Comparison of ENCODE assay signal across 8 cellular contexts in the genomic region with DNA sequence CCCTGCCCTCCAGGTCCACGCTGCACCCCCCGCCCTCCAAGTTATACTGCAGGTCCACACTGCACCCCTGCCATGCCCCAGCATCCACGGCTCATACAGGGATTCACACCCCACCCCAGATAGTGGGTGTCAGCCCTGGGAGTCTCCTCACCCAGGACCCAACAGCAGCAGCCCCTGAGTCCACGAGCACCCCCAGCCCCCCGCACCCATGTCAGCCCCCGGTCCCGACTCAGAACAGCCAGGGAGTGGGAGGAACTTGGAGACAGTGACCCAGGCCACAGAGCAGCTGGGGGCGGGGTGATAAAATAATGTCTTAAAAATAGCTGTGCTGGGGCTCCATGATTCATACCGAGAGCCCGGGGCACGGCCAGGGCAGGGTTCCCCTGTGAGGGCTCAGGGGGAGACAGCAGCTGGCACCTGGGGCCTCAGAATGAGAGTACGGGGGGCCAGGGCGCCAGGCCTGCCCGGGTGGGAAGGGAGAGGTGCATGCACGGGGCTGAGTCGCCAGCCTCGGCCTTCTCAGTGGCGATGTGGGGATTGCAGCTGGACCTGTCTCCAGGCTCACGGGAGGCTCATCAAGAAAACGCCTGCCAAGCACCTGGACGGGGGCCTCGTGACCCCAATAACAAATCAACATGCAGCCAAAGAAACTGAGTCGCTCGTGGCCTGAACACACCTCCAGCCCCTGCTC. TPM values are rescaled to one million over a fixed set of nuclear protein-coding genes. Genes with fewer than 3 reads are reported as not detected.
A peak's percentile ranks its signal among the peaks of the same experiment; 100 is the strongest.
DNase-seq lines count a peak whose midpoint lies in the region; ATAC-seq and TF ChIP-seq lines count a peak whose summit lies in the region.

No MANE protein-coding gene starts in this region.

- peak; percentile 53 for ATAC-seq in GM18861 (IDR thresholded peaks at IDR 0.05; ENCODE audit: unreplicated experiment)
- peak; percentile 44 for ATAC-seq in HG02852 (IDR thresholded peaks at IDR 0.05; ENCODE audit: unreplicated experiment)
- peak; percentile 19 for ATAC-seq in SK-N-SH treated with all-trans-retinoic acid at 6 μM for 48 hours

- DNase-seq in stimulated activated CD4-positive, alpha-beta T cell treated with anti-CD3 and anti-CD28 coated beads, Interleukin-2, amount 100 ng/mL, for 48 hours = peak; percentile 50 to 53
- no peak for DNase-seq in SW 1271 (lab: John Stamatoyannopoulos, UW)
- no peak for DNase-seq in DMS79 (lab: John Stamatoyannopoulos, UW)
- DNase-seq in cerebellum (ENCODE audit: low spot score) = no peak

- H3K27ac ChIP-seq in cingulate gyrus (ENCODE audit: low read depth, low read length) = peak overlapping the region; percentile 72

TF ChIP-seq in SK-N-SH treated with all-trans-retinoic acid at 6 μM for 48 hours, 23 proteins besides CTCF, POLR2A, EP300 and RAD21:
- TF ChIP-seq, protein P1, sequence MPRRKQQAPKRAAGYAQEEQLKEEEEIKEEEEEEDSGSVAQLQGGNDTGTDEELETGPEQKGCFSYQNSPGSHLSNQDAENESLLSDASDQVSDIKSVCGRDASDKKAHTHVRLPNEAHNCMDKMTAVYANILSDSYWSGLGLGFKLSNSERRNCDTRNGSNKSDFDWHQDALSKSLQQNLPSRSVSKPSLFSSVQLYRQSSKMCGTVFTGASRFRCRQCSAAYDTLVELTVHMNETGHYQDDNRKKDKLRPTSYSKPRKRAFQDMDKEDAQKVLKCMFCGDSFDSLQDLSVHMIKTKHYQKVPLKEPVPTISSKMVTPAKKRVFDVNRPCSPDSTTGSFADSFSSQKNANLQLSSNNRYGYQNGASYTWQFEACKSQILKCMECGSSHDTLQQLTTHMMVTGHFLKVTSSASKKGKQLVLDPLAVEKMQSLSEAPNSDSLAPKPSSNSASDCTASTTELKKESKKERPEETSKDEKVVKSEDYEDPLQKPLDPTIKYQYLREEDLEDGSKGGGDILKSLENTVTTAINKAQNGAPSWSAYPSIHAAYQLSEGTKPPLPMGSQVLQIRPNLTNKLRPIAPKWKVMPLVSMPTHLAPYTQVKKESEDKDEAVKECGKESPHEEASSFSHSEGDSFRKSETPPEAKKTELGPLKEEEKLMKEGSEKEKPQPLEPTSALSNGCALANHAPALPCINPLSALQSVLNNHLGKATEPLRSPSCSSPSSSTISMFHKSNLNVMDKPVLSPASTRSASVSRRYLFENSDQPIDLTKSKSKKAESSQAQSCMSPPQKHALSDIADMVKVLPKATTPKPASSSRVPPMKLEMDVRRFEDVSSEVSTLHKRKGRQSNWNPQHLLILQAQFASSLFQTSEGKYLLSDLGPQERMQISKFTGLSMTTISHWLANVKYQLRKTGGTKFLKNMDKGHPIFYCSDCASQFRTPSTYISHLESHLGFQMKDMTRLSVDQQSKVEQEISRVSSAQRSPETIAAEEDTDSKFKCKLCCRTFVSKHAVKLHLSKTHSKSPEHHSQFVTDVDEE (CRISPR knock-in tag; IDR thresholded peaks at IDR 0.05) = no peak
- TF ChIP-seq, protein P2, sequence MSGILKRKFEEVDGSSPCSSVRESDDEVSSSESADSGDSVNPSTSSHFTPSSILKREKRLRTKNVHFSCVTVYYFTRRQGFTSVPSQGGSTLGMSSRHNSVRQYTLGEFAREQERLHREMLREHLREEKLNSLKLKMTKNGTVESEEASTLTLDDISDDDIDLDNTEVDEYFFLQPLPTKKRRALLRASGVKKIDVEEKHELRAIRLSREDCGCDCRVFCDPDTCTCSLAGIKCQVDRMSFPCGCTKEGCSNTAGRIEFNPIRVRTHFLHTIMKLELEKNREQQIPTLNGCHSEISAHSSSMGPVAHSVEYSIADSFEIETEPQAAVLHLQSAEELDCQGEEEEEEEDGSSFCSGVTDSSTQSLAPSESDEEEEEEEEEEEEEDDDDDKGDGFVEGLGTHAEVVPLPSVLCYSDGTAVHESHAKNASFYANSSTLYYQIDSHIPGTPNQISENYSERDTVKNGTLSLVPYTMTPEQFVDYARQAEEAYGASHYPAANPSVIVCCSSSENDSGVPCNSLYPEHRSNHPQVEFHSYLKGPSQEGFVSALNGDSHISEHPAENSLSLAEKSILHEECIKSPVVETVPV (CRISPR knock-in tag; IDR thresholded peaks at IDR 0.05) = no peak
- TF ChIP-seq CSDC2 (CRISPR knock-in tag; IDR thresholded peaks at IDR 0.05) (no peak), TOX (CRISPR knock-in tag; IDR thresholded peaks at IDR 0.05; ENCODE audit: borderline replicate concordance) (no peak), SNAI2 (CRISPR knock-in tag; IDR thresholded peaks at IDR 0.05) (no peak), GLIS3 (CRISPR knock-in tag; IDR thresholded peaks at IDR 0.05) (no peak), ZNF70 (CRISPR knock-in tag; IDR thresholded peaks at IDR 0.05) (no peak), PPARA (CRISPR knock-in tag; IDR thresholded peaks at IDR 0.05; ENCODE audit: borderline replicate concordance) (no peak), BACH2 (CRISPR knock-in tag; IDR thresholded peaks at IDR 0.05; ENCODE audit: borderline replicate concordance) (no peak)
- TF ChIP-seq, protein P3, sequence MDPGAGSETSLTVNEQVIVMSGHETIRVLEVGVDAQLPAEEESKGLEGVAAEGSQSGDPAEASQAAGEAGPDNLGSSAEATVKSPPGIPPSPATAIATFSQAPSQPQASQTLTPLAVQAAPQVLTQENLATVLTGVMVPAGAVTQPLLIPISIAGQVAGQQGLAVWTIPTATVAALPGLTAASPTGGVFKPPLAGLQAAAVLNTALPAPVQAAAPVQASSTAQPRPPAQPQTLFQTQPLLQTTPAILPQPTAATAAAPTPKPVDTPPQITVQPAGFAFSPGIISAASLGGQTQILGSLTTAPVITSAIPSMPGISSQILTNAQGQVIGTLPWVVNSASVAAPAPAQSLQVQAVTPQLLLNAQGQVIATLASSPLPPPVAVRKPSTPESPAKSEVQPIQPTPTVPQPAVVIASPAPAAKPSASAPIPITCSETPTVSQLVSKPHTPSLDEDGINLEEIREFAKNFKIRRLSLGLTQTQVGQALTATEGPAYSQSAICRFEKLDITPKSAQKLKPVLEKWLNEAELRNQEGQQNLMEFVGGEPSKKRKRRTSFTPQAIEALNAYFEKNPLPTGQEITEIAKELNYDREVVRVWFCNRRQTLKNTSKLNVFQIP (CRISPR knock-in tag; IDR thresholded peaks at IDR 0.05; ENCODE audit: borderline replicate concordance, low read depth) = no peak

RNA-seq across cellular contexts. Expression of a gene that starts 29.8 kb away (rescaled TPM):
- 16.2 TPM for total RNA-seq in cerebellum

RNA-seq across cellular contexts. Expression of a gene that starts 48.3 kb away (rescaled TPM):
- total RNA-seq in cerebellum = 15.7 TPM

RNA-seq across cellular contexts. Expression of a gene that starts 50.7 kb away (rescaled TPM):
- total RNA-seq in cerebellum = 23.4 TPM

RNA-seq across cellular contexts. Expression of a gene that starts 58.3 kb away (rescaled TPM):
- not detected for total RNA-seq in cerebellum

Comparison
In these comparisons a context has a peak if more than half of its experiments do, and no peak if none do; other contexts are left out.
1. DNase-seq: peak in stimulated activated CD4-positive, alpha-beta T cell treated with anti-CD3 and anti-CD28 coated beads, Interleukin-2, amount 100 ng/mL, for 48 hours (2 of 2); none in SW 1271 (0 of 2), DMS79 (single experiment) and cerebellum (single experiment).
2. Peak in every context shown above with its lines, with median percentiles within 50 percentile points of each other: ATAC-seq.